Comparison of ENCODE assay signal across 8 cellular contexts in genomic region chr16:3264137-3265036, GRCh38. TPM values are rescaled to one million over a fixed set of nuclear protein-coding genes. Genes with fewer than 3 reads are reported as not detected.
DNase-seq lines count a peak whose midpoint lies in the region; ATAC-seq and TF ChIP-seq lines count a peak whose summit lies in the region.

No MANE protein-coding gene starts in this region.

- H3K9me3 Mint-ChIP-seq in CD4-positive, alpha-beta T cell = no peaks in the 10 kb centered on the region
- H3K9me3 Mint-ChIP-seq in activated CD4-positive, alpha-beta memory T cell treated with anti-CD3 and anti-CD28 coated beads, Interleukin-2, amount 10 ng/mL, durations not matched to agents 7 days and 5 days = peaks cover 29% of the 10 kb centered on the region

- peak overlapping the region; percentile 92 for H3K4me3 Mint-ChIP-seq in CD4-positive, alpha-beta T cell
- peak overlapping the region; percentile 80 for H3K4me3 Mint-ChIP-seq in activated CD4-positive, alpha-beta memory T cell treated with anti-CD3 and anti-CD28 coated beads, Interleukin-2, amount 10 ng/mL, durations not matched to agents 7 days and 5 days

- no peak for TF ChIP-seq CTCF in CD4-positive, alpha-beta T cell (IDR thresholded peaks at IDR 0.05)
- no peak for TF ChIP-seq CTCF in lung (IDR thresholded peaks at IDR 0.05; ENCODE audit: control extremely low read depth, extremely low read depth)

- no peaks in the 10 kb centered on the region for H3K27me3 Mint-ChIP-seq in CD4-positive, alpha-beta T cell
- H3K27me3 Mint-ChIP-seq in activated CD4-positive, alpha-beta memory T cell treated with anti-CD3 and anti-CD28 coated beads, Interleukin-2, amount 10 ng/mL, durations not matched to agents 7 days and 5 days = no peaks in the 10 kb centered on the region

- peak; percentile 92 to 98 (median 95) for DNase-seq in CD4-positive, alpha-beta T cell
- DNase-seq in NCI-H82 (lab: John Stamatoyannopoulos, UW) = peak; percentile 99
- peak; percentile 96 for DNase-seq in activated CD4-positive, alpha-beta memory T cell treated with anti-CD3 and anti-CD28 coated beads, Interleukin-2, amount 10 ng/mL, durations not matched to agents 7 days and 5 days
- DNase-seq in ecto neural progenitor cell (ENCODE audit: low spot score) = peak; percentile 99
- peak; percentile 98 for DNase-seq in lung (ENCODE audit: low spot score)
- DNase-seq in stimulated activated CD4-positive, alpha-beta T cell treated with anti-CD3 and anti-CD28 coated beads, TNF-alpha, amount 100 ng/mL, for 4 hours (ENCODE audit: low read depth in 3 of 3) = peak; percentile 96 to 98 (median 97)

- peak overlapping the region; percentile 96 for H3K27ac Mint-ChIP-seq in CD4-positive, alpha-beta T cell
- peak overlapping the region; percentile 97 for H3K27ac Mint-ChIP-seq in activated CD4-positive, alpha-beta memory T cell treated with anti-CD3 and anti-CD28 coated beads, Interleukin-2, amount 10 ng/mL, durations not matched to agents 7 days and 5 days

- H3K4me3 ChIP-seq in lung = peak overlapping the region; percentile 80

- H3K36me3 ChIP-seq in lung (ENCODE audit: control insufficient read depth in 2 of 2, insufficient read depth in 2 of 2, low read length in 2 of 2) = peaks cover 0 to 2% of the 10 kb centered on the region in 2 donors

- intact Hi-C loops in CD4-positive, alpha-beta T cell (cut with DNase I, micrococcal nuclease) = loop anchor here (1.0 to 10.0 kb wide), 12 partner anchors 19 to 236 kb away; partner anchors contain the start of genes OR1F1 (in 2 of the 2), ZNF174 (in 2 of the 2), ZNF263 (in 2 of the 2) and ZSCAN32 (in 2 of the 2)

- H3K4me1 ChIP-seq in lung (ENCODE audit: control insufficient read depth in 2 of 2, insufficient read depth in 2 of 2, low read length in 2 of 2) = peaks cover 0 to 3% of the 10 kb centered on the region in 2 donors

- CTCF ChIA-PET in CD4-positive, alpha-beta T cell (lab: Charles Lee) = interaction anchor here (0.5 to 0.9 kb wide), 2 partner anchors 193 to 199 kb away, joined by 3 read pairs; no protein-coding TSS in a partner anchor
- CTCF ChIA-PET in activated CD4-positive, alpha-beta memory T cell treated with anti-CD3 and anti-CD28 coated beads, Interleukin-2, amount 10 ng/mL, durations not matched to agents 7 days and 5 days (lab: Charles Lee) = interaction anchor here (1.0 kb wide), 2 partner anchors 18 to 20 kb away, joined by 3 to 4 read pairs; no protein-coding TSS in a partner anchor

- ATAC-seq in CD4-positive, alpha-beta T cell (ENCODE audit: poor library complexity) = peak; percentile 85
- ATAC-seq in GM19397 (IDR thresholded peaks at IDR 0.05; ENCODE audit: unreplicated experiment) (peak; percentile 87), HG03575 (IDR thresholded peaks at IDR 0.05; ENCODE audit: extremely low read depth, insufficient number of reproducible peaks, low FRiP score, unreplicated experiment) (peak; percentile 52), lung (ENCODE audit: insufficient read depth, low FRiP score) (peak; percentile 94)

- H3K27me3 ChIP-seq in CD4-positive, alpha-beta T cell (ENCODE audit: control insufficient read depth, insufficient read depth, low read length) = no peaks in the 10 kb centered on the region
- H3K27me3 ChIP-seq in lung (ENCODE audit: control insufficient read depth, insufficient read depth) = no peaks in the 10 kb centered on the region

- H3K4me1 Mint-ChIP-seq in CD4-positive, alpha-beta T cell (ENCODE audit: low read depth) = peaks cover 31% of the 10 kb centered on the region
- H3K4me1 Mint-ChIP-seq in activated CD4-positive, alpha-beta memory T cell treated with anti-CD3 and anti-CD28 coated beads, Interleukin-2, amount 10 ng/mL, durations not matched to agents 7 days and 5 days = peaks cover 30% of the 10 kb centered on the region

- POLR2A ChIA-PET in CD4-positive, alpha-beta T cell (lab: Charles Lee) = interaction anchor here (0.7 to 7.3 kb wide), 20 partner anchors 9 to 248 kb away, joined by 3 to 99 read pairs (median 6); partner anchors contain the start of genes OR1F1, TIGD7, ZNF174 and ZNF200
- POLR2A ChIA-PET in activated CD4-positive, alpha-beta memory T cell treated with anti-CD3 and anti-CD28 coated beads, Interleukin-2, amount 10 ng/mL, durations not matched to agents 7 days and 5 days (lab: Charles Lee) = interaction anchor here (0.7 to 6.0 kb wide), 11 partner anchors 19 to 216 kb away, joined by 3 to 67 read pairs (median 4); partner anchors contain the start of genes TIGD7, ZNF174, ZNF200 and ZNF213

- WGBS in lung, 2 donors = 1 to 3% methylated on average over 77 of the region's 77 CpGs

- peaks cover 52% of the 10 kb centered on the region for H3K36me3 Mint-ChIP-seq in CD4-positive, alpha-beta T cell (ENCODE audit: low read depth)
- H3K36me3 Mint-ChIP-seq in activated CD4-positive, alpha-beta memory T cell treated with anti-CD3 and anti-CD28 coated beads, Interleukin-2, amount 10 ng/mL, durations not matched to agents 7 days and 5 days (ENCODE audit: low read depth) = peaks cover 55% of the 10 kb centered on the region

- H3K27ac ChIP-seq in CD4-positive, alpha-beta T cell (ENCODE audit: low read depth, low read length) = peak overlapping the region; percentile 96
- peak overlapping the region; percentile 87 to 99 for H3K27ac ChIP-seq in lung (ENCODE audit: low read depth in 1 of 2, low read length in 1 of 2)

- no peaks in the 10 kb centered on the region for H3K9me3 ChIP-seq in CD4-positive, alpha-beta T cell (ENCODE audit: control insufficient read depth, low read length)
- peaks cover 0 to 6% of the 10 kb centered on the region in 2 donors for H3K9me3 ChIP-seq in lung (ENCODE audit: control insufficient read depth in 2 of 2, insufficient read depth in 1 of 2, low read length in 1 of 2)

RNA-seq across cellular contexts. Expression of gene MEFV, which starts 8.0 kb away (rescaled TPM):
- under 1 TPM; 0.60 to 0.73 TPM for total RNA-seq in CD4-positive, alpha-beta T cell
- under 1 TPM; 0.15 to 0.23 TPM for total RNA-seq in activated CD4-positive, alpha-beta memory T cell treated with anti-CD3 and anti-CD28 coated beads, Interleukin-2, amount 10 ng/mL, durations not matched to agents 7 days and 5 days
- 10 to 100 TPM in 1 of 2 donors, 1 to 10 TPM in 1; 4.8 to 11.3 TPM for total RNA-seq in lung
- polyA plus RNA-seq in lung = 10 to 100 TPM in 1 of 2 donors, 1 to 10 TPM in 1; 1.3 to 21.7 TPM

RNA-seq across cellular contexts. Expression of gene ZNF263, which starts 18.9 kb away (rescaled TPM):
- 10 to 100 TPM; 35.3 to 39.4 TPM for total RNA-seq in CD4-positive, alpha-beta T cell
- total RNA-seq in activated CD4-positive, alpha-beta memory T cell treated with anti-CD3 and anti-CD28 coated beads, Interleukin-2, amount 10 ng/mL, durations not matched to agents 7 days and 5 days = 10 to 100 TPM; 19.4 to 21.3 TPM
- 10 to 100 TPM; 27.3 to 48.4 TPM for total RNA-seq in lung
- 10 to 100 TPM; 13.4 to 23.9 TPM for polyA plus RNA-seq in lung

RNA-seq across cellular contexts. Expression of gene ZNF200, which starts 29.4 kb away (rescaled TPM):
- total RNA-seq in CD4-positive, alpha-beta T cell = 1 to 10 TPM; 7.0 to 7.2 TPM
- total RNA-seq in activated CD4-positive, alpha-beta memory T cell treated with anti-CD3 and anti-CD28 coated beads, Interleukin-2, amount 10 ng/mL, durations not matched to agents 7 days and 5 days = 10 to 100 TPM; 13.1 to 14.9 TPM
- total RNA-seq in lung = 1 to 10 TPM; 6.5 to 7.8 TPM
- polyA plus RNA-seq in lung = 1 to 10 TPM; 4.3 to 6.4 TPM

RNA-seq across cellular contexts. Expression of gene TIGD7, which starts 40.8 kb away (rescaled TPM):
- 1 to 10 TPM; 1.5 to 1.7 TPM for total RNA-seq in CD4-positive, alpha-beta T cell
- total RNA-seq in activated CD4-positive, alpha-beta memory T cell treated with anti-CD3 and anti-CD28 coated beads, Interleukin-2, amount 10 ng/mL, durations not matched to agents 7 days and 5 days = 1 to 10 TPM; 5.4 to 7.6 TPM
- 10 to 100 TPM in 1 of 2 donors, 1 to 10 TPM in 1; 4.7 to 11.5 TPM for total RNA-seq in lung
- polyA plus RNA-seq in lung = 1 to 10 TPM; 2.9 to 3.1 TPM

RNA-seq across cellular contexts. Expression of gene ZNF75A, which starts 40.9 kb away (rescaled TPM):
- 10 to 100 TPM; 41.7 to 42.2 TPM for total RNA-seq in CD4-positive, alpha-beta T cell
- total RNA-seq in activated CD4-positive, alpha-beta memory T cell treated with anti-CD3 and anti-CD28 coated beads, Interleukin-2, amount 10 ng/mL, durations not matched to agents 7 days and 5 days = 10 to 100 TPM; 34.2 to 36.7 TPM
- total RNA-seq in lung = 10 to 100 TPM; 23.8 to 35.1 TPM
- 10 to 100 TPM; 11.3 to 19.0 TPM for polyA plus RNA-seq in lung

Comparison
In these comparisons a context has a peak if more than half of its experiments do, and no peak if none do; other contexts are left out.
1. Peak in every context shown above with its lines: DNase-seq, ATAC-seq, H3K4me3 ChIP-seq and H3K27ac ChIP-seq.